8 cellular contexts compared by ENCODE assay signal in the genomic region with DNA sequence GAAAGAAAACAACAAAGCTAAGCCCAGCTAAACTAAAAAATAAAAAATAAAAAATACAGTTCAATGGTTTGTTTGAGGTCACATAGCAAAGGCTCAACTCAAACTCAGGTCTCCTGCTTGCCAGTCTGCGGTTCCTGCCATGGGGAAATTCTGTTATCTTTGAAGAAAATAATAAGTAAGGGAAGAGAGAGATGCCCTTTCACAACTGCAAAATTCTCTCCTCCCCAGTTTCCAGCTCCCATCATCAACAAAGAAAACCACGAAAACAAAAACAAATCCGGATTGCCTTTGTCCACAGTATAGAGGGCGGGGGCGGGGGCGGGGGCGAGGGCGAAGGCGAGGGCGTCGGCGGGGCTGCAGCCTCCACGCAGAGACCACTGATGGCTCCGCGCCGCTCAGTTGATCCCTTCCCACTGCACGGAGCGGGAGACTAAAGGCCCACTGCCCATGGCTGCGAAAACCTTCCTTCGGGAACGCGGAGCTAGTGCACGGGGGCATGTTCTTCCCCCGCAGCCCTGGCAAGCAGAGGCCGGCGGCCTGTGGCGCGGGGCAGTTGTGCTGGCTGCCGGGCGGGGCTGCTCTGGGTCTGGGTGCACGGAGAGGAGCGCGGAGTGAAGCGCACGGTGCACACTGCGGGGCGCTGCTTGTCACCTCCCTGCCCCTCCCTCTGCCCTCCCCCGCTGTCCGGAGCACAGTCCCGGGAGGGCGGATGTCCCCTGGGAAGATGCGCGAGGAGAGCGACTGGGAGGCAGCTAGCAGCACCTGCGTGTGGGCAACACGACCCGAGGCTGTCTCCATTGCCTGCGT. TPM values are rescaled to one million over a fixed set of nuclear protein-coding genes. Genes with fewer than 3 reads are reported as not detected.
A peak's percentile ranks its signal among the peaks of the same experiment; 100 is the strongest.
DNase-seq lines count a peak whose midpoint lies in the region; ATAC-seq and TF ChIP-seq lines count a peak whose summit lies in the region.

No MANE protein-coding gene starts in this region.

- H3K36me3 Mint-ChIP-seq in activated naive CD4-positive, alpha-beta T cell treated with anti-CD3 and anti-CD28 coated beads, Interleukin-2, amount 50 U/mL, for 72 hours = no peaks in the 10 kb centered on the region
- no peaks in the 10 kb centered on the region for H3K36me3 Mint-ChIP-seq in glutamatergic neuron (ENCODE audit: unreplicated experiment)

- peak overlapping the region; percentile 99 for H3K18ac ChIP-seq in neuronal stem cell (ENCODE audit: low read length)

- peak overlapping the region; percentile 91 for H3K4me2 ChIP-seq in neuronal stem cell (ENCODE audit: insufficient read depth, low read length, poor library complexity, severe bottlenecking)

- peak overlapping the region; percentile 65 for H2BK15ac ChIP-seq in neuronal stem cell (ENCODE audit: low read length)

- H3K4me3 ChIP-seq in neuronal stem cell (ENCODE audit: low read length in 2 of 2) (peak overlapping the region; percentile 29 to 76), aorta (ENCODE audit: low read length in 2 of 2) (peak overlapping the region; percentile 22 to 41)

- TF ChIP-seq CTCF in glutamatergic neuron (IDR thresholded peaks at IDR 0.05; ENCODE audit: partially characterized antibody, unreplicated experiment) = no peak

- no peaks in the 10 kb centered on the region for H3K79me1 ChIP-seq in neuronal stem cell (ENCODE audit: low read depth, low read length)

- no peaks in the 10 kb centered on the region for H3K27me3 Mint-ChIP-seq in glutamatergic neuron (ENCODE audit: unreplicated experiment)

- H4K8ac ChIP-seq in neuronal stem cell (ENCODE audit: low read depth, low read length) = no peak overlapping the region

- H4K91ac ChIP-seq in neuronal stem cell (ENCODE audit: low read depth, low read length, poor library complexity) = no peak overlapping the region

- no peaks in the 10 kb centered on the region for H3K36me3 ChIP-seq in neuronal stem cell (replicated peaks in 1 of 2; ENCODE audit: control insufficient read depth in 2 of 2, insufficient read depth in 2 of 2, low read length in 2 of 2)
- no peaks in the 10 kb centered on the region for H3K36me3 ChIP-seq in aorta (ENCODE audit: control insufficient read depth in 1 of 2, insufficient read depth in 2 of 2, low read length in 1 of 2)

- intact Hi-C loops in aorta (cut with DNase I) = loop anchor here (5.0 kb wide), 1 partner anchor 137 kb away; the partner anchor contains the start of gene RNF217 (in 2 of the 2)

- H3K14ac ChIP-seq in neuronal stem cell (ENCODE audit: low read length) = no peak overlapping the region

- no peaks in the 10 kb centered on the region for H3K9me3 ChIP-seq in neuronal stem cell (replicated peaks in 1 of 2; ENCODE audit: control insufficient read depth in 2 of 2, insufficient read depth in 1 of 2, low read depth in 1 of 2, low read length in 2 of 2)
- no peaks in the 10 kb centered on the region for H3K9me3 ChIP-seq in aorta (ENCODE audit: control insufficient read depth, low read length)

- ATAC-seq in GM18502 (IDR thresholded peaks at IDR 0.05; ENCODE audit: poor library complexity, unreplicated experiment) (peak; percentile 74), HG02840 (IDR thresholded peaks at IDR 0.05; ENCODE audit: low FRiP score, unreplicated experiment) (peak; percentile 43), aorta (ENCODE audit: low FRiP score) (peak; percentile 82)
- peak; percentile 66 to 82 for ATAC-seq in activated naive CD4-positive, alpha-beta T cell treated with anti-CD3 and anti-CD28 coated beads, Interleukin-2, amount 50 U/mL, for 72 hours

- H3K4me1 ChIP-seq in neuronal stem cell (ENCODE audit: control insufficient read depth in 2 of 2, insufficient read depth in 1 of 2, low read depth in 1 of 2, low read length in 2 of 2) (peaks cover 15 to 20% of the 10 kb centered on the region in 2 donors), aorta (ENCODE audit: control insufficient read depth in 1 of 2, insufficient read depth in 2 of 2, low read length in 2 of 2) (peaks cover 3 to 9% of the 10 kb centered on the region in 2 donors)

- WGBS in neuronal stem cell (ENCODE audit: extremely low coverage in 2 of 2, insufficient read length in 2 of 2, insufficient replicate concordance in 1 of 2), 2 donors = no CpG with 5 or more reads among the region's 48 CpGs
- 1% methylated on average over 48 of the region's 48 CpGs for WGBS in aorta, 2 donors

- peak overlapping the region; percentile 68 for H3K23ac ChIP-seq in neuronal stem cell (ENCODE audit: low read depth, low read length, poor library complexity)

- no peaks in the 10 kb centered on the region for H3K27me3 ChIP-seq in neuronal stem cell (ENCODE audit: control insufficient read depth in 3 of 3, insufficient read depth in 3 of 3, low read depth in 1 of 3, low read length in 3 of 3)
- peaks cover 0 to 1% of the 10 kb centered on the region in 2 donors for H3K27me3 ChIP-seq in aorta (ENCODE audit: control insufficient read depth in 1 of 2, insufficient read depth in 2 of 2, low read length in 1 of 2)

- H3K4ac ChIP-seq in neuronal stem cell (ENCODE audit: low read length) = no peak overlapping the region

- H3K27ac ChIP-seq in neuronal stem cell (replicated peaks; ENCODE audit: low read length) (peak overlapping the region; percentile 74), aorta (ENCODE audit: low read depth in 1 of 2, low read length in 2 of 2) (peak overlapping the region in 1 of 2 donors; percentile 34)

- DNase-seq in NCI-H345 (lab: John Stamatoyannopoulos, UW) (peak; percentile 80), glutamatergic neuron (peak; percentile 77), neuronal stem cell (ENCODE audit: low spot score) (peak; percentile 48), aorta (peak; percentile 76 to 90), cerebellar nuclear complex (lab: John Stamatoyannopoulos, UW) (no peak)
- peak in 1 of 2 donors; percentile 16 for DNase-seq in activated naive CD4-positive, alpha-beta T cell treated with anti-CD3 and anti-CD28 coated beads, Interleukin-2, amount 50 U/mL, for 72 hours (ENCODE audit: low spot score in 2 of 2)

- peak overlapping the region; percentile 57 for H2AFZ ChIP-seq in neuronal stem cell (ENCODE audit: low read length)

- peak overlapping the region; percentile 91 for H2BK12ac ChIP-seq in neuronal stem cell (ENCODE audit: low read length)

- peak overlapping the region; percentile 94 for H3K9ac ChIP-seq in neuronal stem cell (ENCODE audit: low read depth, low read length, poor library complexity)

- peak overlapping the region; percentile 68 for H2BK5ac ChIP-seq in neuronal stem cell (ENCODE audit: low read length)

- H3K4me3 Mint-ChIP-seq in glutamatergic neuron (ENCODE audit: unreplicated experiment) = peak overlapping the region; percentile 84

- no peak overlapping the region for H3K27ac Mint-ChIP-seq in activated naive CD4-positive, alpha-beta T cell treated with anti-CD3 and anti-CD28 coated beads, Interleukin-2, amount 50 U/mL, for 72 hours
- H3K27ac Mint-ChIP-seq in glutamatergic neuron (ENCODE audit: unreplicated experiment) = peak overlapping the region; percentile 83

- H3K9me3 Mint-ChIP-seq in activated naive CD4-positive, alpha-beta T cell treated with anti-CD3 and anti-CD28 coated beads, Interleukin-2, amount 50 U/mL, for 72 hours = no peaks in the 10 kb centered on the region
- H3K9me3 Mint-ChIP-seq in glutamatergic neuron (ENCODE audit: unreplicated experiment) = peaks cover 2% of the 10 kb centered on the region

- H2AK5ac ChIP-seq in neuronal stem cell (ENCODE audit: low read depth, low read length) = no peak overlapping the region

- H2BK120ac ChIP-seq in neuronal stem cell (ENCODE audit: low read depth, low read length) = peak overlapping the region; percentile 83

- peaks cover 2% of the 10 kb centered on the region for H3K4me1 Mint-ChIP-seq in glutamatergic neuron (ENCODE audit: low read depth, unreplicated experiment)

RNA-seq across cellular contexts. Expression of gene TPD52L1, which starts 54.2 kb away (rescaled TPM):
- total RNA-seq in activated naive CD4-positive, alpha-beta T cell treated with anti-CD3 and anti-CD28 coated beads, Interleukin-2, amount 50 U/mL, for 72 hours = 1 to 10 TPM in 1 of 2 donors, under 1 TPM in 1; 0.87 to 1.6 TPM
- total RNA-seq in glutamatergic neuron (ENCODE audit: unreplicated experiment) = not detected
- 3.0 TPM for polyA plus RNA-seq in neuronal stem cell (2013, experiment 1 of 2)
- 3.4 TPM for polyA plus RNA-seq in neuronal stem cell (2013, experiment 2 of 2)
- total RNA-seq in aorta = 10 to 100 TPM; 39.0 to 54.1 TPM
- polyA plus RNA-seq in aorta = 10 to 100 TPM; 25.5 to 78.0 TPM

Comparison
In these comparisons a context has a peak if more than half of its experiments do, and no peak if none do; other contexts are left out.
1. DNase-seq: peak in NCI-H345 (single experiment), glutamatergic neuron (single experiment), neuronal stem cell (single experiment) and aorta (2 of 2); none in cerebellar nuclear complex (0 of 2).
2. RNA of gene TPD52L1, which starts 54.2 kb away (total RNA-seq): 39.0 to 54.1 TPM in aorta; 0.87 to 1.6 TPM in activated naive CD4-positive, alpha-beta T cell treated with anti-CD3 and anti-CD28 coated beads, Interleukin-2, amount 50 U/mL, for 72 hours and not detected in glutamatergic neuron (single experiment); every median in the first group is over 10 times any median in the second.
3. Peak in every context shown above with its lines, with median percentiles within 50 percentile points of each other: ATAC-seq.